In the genomic region with DNA sequence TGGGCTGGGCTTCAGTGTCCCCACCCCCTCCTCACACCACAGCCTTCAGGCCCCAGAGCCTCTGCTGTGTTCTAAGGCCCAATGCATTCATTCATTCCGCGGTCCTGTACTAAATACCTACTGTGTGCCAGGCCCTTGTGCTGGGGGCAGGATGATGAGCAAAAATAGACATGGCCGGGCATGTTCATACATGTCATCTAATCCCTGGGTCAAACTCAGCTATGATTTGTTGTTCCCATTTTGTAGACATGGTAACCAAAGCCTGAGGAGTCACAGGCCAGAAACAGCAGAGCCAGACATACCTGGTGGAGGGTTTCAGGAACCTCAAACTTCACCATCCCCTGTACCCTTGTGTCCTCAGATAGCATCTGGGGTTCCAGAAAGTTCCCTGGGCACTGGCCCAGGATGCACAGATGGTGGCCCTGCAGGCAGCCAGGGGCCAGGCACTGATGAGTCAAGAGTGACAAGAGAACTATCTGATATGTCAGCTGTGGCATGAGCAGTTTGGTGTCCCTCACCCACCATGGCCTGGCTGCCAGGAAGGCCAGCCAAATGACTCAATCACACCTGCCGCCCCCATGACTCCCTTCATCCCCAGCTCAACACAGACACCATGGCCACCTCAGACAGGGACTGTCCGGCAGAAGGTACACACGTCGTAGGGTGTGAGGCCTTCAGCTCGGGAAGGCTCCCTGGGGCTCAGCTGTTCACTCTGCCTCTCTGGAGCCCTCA, we compare ENCODE assay signal across 1 cellular context.
A peak's percentile ranks its signal among the peaks of the same experiment; 100 is the strongest.
TF ChIP-seq lines count a peak whose summit lies in the region.

No MANE protein-coding gene starts in this region.

TF ChIP-seq in K562, 482 proteins besides CTCF, POLR2A, EP300 and RAD21:
- peak; percentile 58; the same call in 1 of the 2 replicates for TF ChIP-seq ZKSCAN1 (IDR thresholded peaks at IDR 0.05; ENCODE audit: low read depth, low read length)
- TF ChIP-seq CBFA2T2 (conservative IDR thresholded peaks at IDR 0.05), result peak; percentile 21; the same call in 1 of the 2 replicates
- peak; percentile 40; the same call in 1 of the 2 replicates for TF ChIP-seq CBFA2T3 (IDR thresholded peaks at IDR 0.05)
- no peak for TF ChIP-seq XRCC5 (IDR thresholded peaks at IDR 0.05; ENCODE audit: low read depth, low read length)
